ENCODE assay signal across 8 cellular contexts in the genomic region with DNA sequence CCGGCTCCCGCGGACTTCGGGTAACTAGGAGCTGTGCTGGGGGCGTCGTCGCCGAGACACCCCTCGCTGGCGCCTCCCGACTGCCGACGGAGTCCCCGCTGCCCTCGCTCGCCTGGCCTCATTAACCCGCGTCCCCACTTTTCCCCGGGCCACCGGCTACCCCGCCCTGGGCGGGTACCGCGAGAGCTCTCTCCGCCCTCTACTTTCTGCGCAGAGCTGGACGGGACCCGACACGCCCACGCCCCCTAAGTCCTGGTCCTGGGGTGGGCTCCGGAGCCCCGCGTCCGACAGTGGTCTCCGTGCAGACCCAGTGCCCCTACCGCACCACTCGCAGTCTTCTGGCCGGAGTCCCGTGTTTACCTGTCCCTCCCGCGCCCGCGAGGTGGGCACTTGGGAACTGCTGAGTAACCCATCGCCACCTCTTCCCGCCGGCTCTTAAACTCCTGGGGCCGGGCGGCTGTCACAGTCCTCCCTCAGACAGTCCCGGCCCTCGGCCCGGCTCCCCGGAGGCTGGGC. TPM values are rescaled to one million over a fixed set of nuclear protein-coding genes. Genes with fewer than 3 reads are reported as not detected.
DNase-seq lines count a peak whose midpoint lies in the region; ATAC-seq and TF ChIP-seq lines count a peak whose summit lies in the region.

No MANE protein-coding gene starts in this region.

- DNase-seq in COR-L47 (lab: John Stamatoyannopoulos, UW) (peak; percentile 50), NCI-H69 (lab: John Stamatoyannopoulos, UW) (peak; percentile 89), epithelial cell of esophagus (ENCODE audit: low read depth) (peak; percentile 66), naive B cell (peak; percentile 71), thoracic aorta (ENCODE audit: low spot score) (no peak), cerebellum (ENCODE audit: low spot score) (no peak)
- peak; percentile 98 for DNase-seq in activated CD8-positive, alpha-beta memory T cell treated with anti-CD3 and anti-CD28 coated beads for 24 hours

- TF ChIP-seq CTCF in HEK293 (tag by site-specific recombination; IDR thresholded peaks at IDR 0.05) (no peak), epithelial cell of esophagus (IDR thresholded peaks at IDR 0.05; ENCODE audit: insufficient read depth, low read depth, low read length, missing control alignments) (no peak), thoracic aorta (IDR thresholded peaks at IDR 0.05) (no peak)

- H3K4me3 ChIP-seq in HEK293 (ENCODE audit: low read depth, low read length) (peak overlapping the region; percentile 55), epithelial cell of esophagus (ENCODE audit: low read length) (peak overlapping the region; percentile 70), thoracic aorta (peak overlapping the region; percentile 74)

- H3K4me3 Mint-ChIP-seq in naive B cell = peak overlapping the region; percentile 95 to 100 (median 97)

- ATAC-seq in naive B cell (ENCODE audit: low read depth in 2 of 2) = peak; percentile 20 to 24
- peak; percentile 23 for ATAC-seq in thoracic aorta (ENCODE audit: insufficient number of reproducible peaks, low FRiP score, low read depth)

- peak overlapping the region; percentile 99 to 100 (median 100) for H3K27ac Mint-ChIP-seq in naive B cell

- H3K4me1 ChIP-seq in HEK293 (ENCODE audit: control insufficient read depth, insufficient read depth, low read length) (peaks cover 9% of the 10 kb centered on the region; the same call in 1 of the 2 replicates), thoracic aorta (ENCODE audit: control insufficient read depth in 1 of 2, low read depth in 2 of 2) (peaks cover 23 to 36% of the 10 kb centered on the region in 2 donors)

- H3K27ac ChIP-seq in HEK293 (ENCODE audit: extremely low read depth, low read depth, low read length) (peak overlapping the region; percentile 81), thoracic aorta (peak overlapping the region; percentile 51 to 93)

- no peaks in the 10 kb centered on the region for H3K9me3 ChIP-seq in HEK293 (ENCODE audit: control insufficient read depth, insufficient read depth, low read depth, low read length)
- no peaks in the 10 kb centered on the region for H3K9me3 ChIP-seq in thoracic aorta

- no peaks in the 10 kb centered on the region for H3K9me3 Mint-ChIP-seq in naive B cell

- peaks cover 18 to 38% of the 10 kb centered on the region in 2 experiments for H3K36me3 ChIP-seq in HEK293 (ENCODE audit: control insufficient read depth in 2 of 2, insufficient read depth in 1 of 2, low read length in 2 of 2)
- peaks cover 29% of the 10 kb centered on the region for H3K36me3 ChIP-seq in thoracic aorta

- no peaks in the 10 kb centered on the region for H3K27me3 Mint-ChIP-seq in naive B cell

- CTCF ChIA-PET in HEK293 (lab: Yijun Ruan, JAX) = interaction anchor here (0.5 to 13.6 kb wide), 51 partner anchors 9 to 1027 kb away, joined by 3 to 445 read pairs (median 7); partner anchors contain the start of genes BLTP2, DHRS13, FLOT2 and PHF12

- H3K4me1 Mint-ChIP-seq in naive B cell = peaks cover 53 to 70% (median 58%) of the 10 kb centered on the region in 3 donors

- POLR2A ChIA-PET in HEK293 (lab: Yijun Ruan, JAX) = interaction anchor here (0.6 to 6.7 kb wide), 33 partner anchors 9 to 834 kb away, joined by 3 to 448 read pairs (median 6); partner anchors contain the start of genes BLTP2, DHRS13, FAM222B and FLOT2

- H3K27me3 ChIP-seq in thoracic aorta (replicated peaks; ENCODE audit: insufficient read depth) = no peaks in the 10 kb centered on the region

- peaks cover 6 to 10% of the 10 kb centered on the region in 2 donors for H3K36me3 Mint-ChIP-seq in naive B cell

TF ChIP-seq in HEK293, 187 proteins besides CTCF, POLR2A, EP300 and RAD21 (continues in another document):
- TF ChIP-seq ZNF341 (tag by site-specific recombination; IDR thresholded peaks at IDR 0.05; ENCODE audit: low read depth) (peak; percentile 97), ZNF514 (tag by site-specific recombination; IDR thresholded peaks at IDR 0.05) (no peak), ZNF335 (tag by site-specific recombination; conservative IDR thresholded peaks at IDR 0.05) (peak; percentile 80), ZNF24 (tag by site-specific recombination; IDR thresholded peaks at IDR 0.05) (peak; percentile 65; the same call in 1 of the 2 replicates), ZNF76 (tag by site-specific recombination; IDR thresholded peaks at IDR 0.05; ENCODE audit: borderline replicate concordance, low read depth) (no peak), ZBTB20 (tag by site-specific recombination; IDR thresholded peaks at IDR 0.05) (peak; percentile 47; the same call in 1 of the 2 replicates), ZBTB8A (tag by site-specific recombination; IDR thresholded peaks at IDR 0.05) (peak; percentile 96), ZNF510 (tag by site-specific recombination; IDR thresholded peaks at IDR 0.05; ENCODE audit: insufficient replicate concordance) (no peak), KLF16 (tag by site-specific recombination; IDR thresholded peaks at IDR 0.05) (peak; percentile 82), PRDM6 (tag by site-specific recombination; IDR thresholded peaks at IDR 0.05) (no peak), ZNF16 (tag by site-specific recombination; IDR thresholded peaks at IDR 0.05; ENCODE audit: low read depth) (0 out of 2 replicates have a peak, but pooled peaks have one; percentile 6), ZBTB7A (tag by site-specific recombination; IDR thresholded peaks at IDR 0.05; ENCODE audit: low read depth) (peak; percentile 94), ZIC2 (tag by site-specific recombination; IDR thresholded peaks at IDR 0.05) (peak; percentile 35; the same call in 1 of the 2 replicates), ZNF324 (tag by site-specific recombination; IDR thresholded peaks at IDR 0.05) (peak; percentile 32), ZFHX2 (tag by site-specific recombination; conservative IDR thresholded peaks at IDR 0.05) (peak; percentile 90), KLF8 (tag by site-specific recombination; IDR thresholded peaks at IDR 0.05) (peak; percentile 97), ZNF354C (tag by site-specific recombination; IDR thresholded peaks at IDR 0.05; ENCODE audit: borderline replicate concordance, low read depth) (no peak), ZNF521 (tag by site-specific recombination; IDR thresholded peaks at IDR 0.05) (no peak), ZNF704 (tag by site-specific recombination; IDR thresholded peaks at IDR 0.05) (peak; percentile 47; the same call in 1 of the 2 replicates)

RNA-seq across cellular contexts. Expression of gene TLCD1, which starts 0.4 kb away (rescaled TPM):
- 1 to 10 TPM in 1 of 6 donors, under 1 TPM in 1, not detected in 4; 0.93 to 1.2 TPM for polyA plus RNA-seq in naive B cell (ENCODE audit: low read depth in 6 of 6)
- 1 to 10 TPM in 1 of 2 donors, not detected in 1; 1.9 TPM for total RNA-seq in thoracic aorta
- total RNA-seq in cerebellum = 1.5 TPM

RNA-seq across cellular contexts. Expression of gene NEK8, which starts 2.1 kb away (rescaled TPM):
- 10 to 100 TPM; 14.5 to 26.1 (median 19.6) TPM for polyA plus RNA-seq in naive B cell (ENCODE audit: low read depth in 6 of 6)
- 1 to 10 TPM; 1.5 to 2.2 TPM for total RNA-seq in thoracic aorta
- total RNA-seq in cerebellum = 2.2 TPM

RNA-seq across cellular contexts. Expression of gene RPL23A, which starts 6.7 kb away (rescaled TPM):
- 1,000 to 10,000 TPM; 5,077 to 6,780 (median 5,627) TPM for polyA plus RNA-seq in naive B cell (ENCODE audit: low read depth in 6 of 6)
- total RNA-seq in thoracic aorta (100 to 1,000 TPM; 279 to 387 TPM), cerebellum (170 TPM)

RNA-seq across cellular contexts. Expression of gene RAB34, which starts 8.8 kb away (rescaled TPM):
- 10 to 100 TPM; 11.6 to 22.6 (median 18.2) TPM for polyA plus RNA-seq in naive B cell (ENCODE audit: low read depth in 6 of 6)
- total RNA-seq in thoracic aorta (100 to 1,000 TPM; 288 to 381 TPM), cerebellum (17.4 TPM)

RNA-seq across cellular contexts. Expression of gene PROCA1, which starts 14.8 kb away (rescaled TPM):
- 1 to 10 TPM in 3 of 6 donors, under 1 TPM in 2, not detected in 1; 0.29 to 2.3 (median 1.1) TPM for polyA plus RNA-seq in naive B cell (ENCODE audit: low read depth in 6 of 6)
- total RNA-seq in thoracic aorta = 1 to 10 TPM; 1.1 to 1.8 TPM
- total RNA-seq in cerebellum = 6.1 TPM

Comparison
In these comparisons a context has a peak if more than half of its experiments do, and no peak if none do; other contexts are left out.
1. DNase-seq: peak in COR-L47 (single experiment), NCI-H69 (single experiment), activated CD8-positive, alpha-beta memory T cell treated with anti-CD3 and anti-CD28 coated beads for 24 hours (single experiment), epithelial cell of esophagus (single experiment) and naive B cell (single experiment); none in thoracic aorta (single experiment) and cerebellum (single experiment).
2. Peak in every context shown above with its lines, with median percentiles within 50 percentile points of each other: H3K4me3 ChIP-seq.